Comparison of ENCODE assay signal across 8 cellular contexts in the genomic region with DNA sequence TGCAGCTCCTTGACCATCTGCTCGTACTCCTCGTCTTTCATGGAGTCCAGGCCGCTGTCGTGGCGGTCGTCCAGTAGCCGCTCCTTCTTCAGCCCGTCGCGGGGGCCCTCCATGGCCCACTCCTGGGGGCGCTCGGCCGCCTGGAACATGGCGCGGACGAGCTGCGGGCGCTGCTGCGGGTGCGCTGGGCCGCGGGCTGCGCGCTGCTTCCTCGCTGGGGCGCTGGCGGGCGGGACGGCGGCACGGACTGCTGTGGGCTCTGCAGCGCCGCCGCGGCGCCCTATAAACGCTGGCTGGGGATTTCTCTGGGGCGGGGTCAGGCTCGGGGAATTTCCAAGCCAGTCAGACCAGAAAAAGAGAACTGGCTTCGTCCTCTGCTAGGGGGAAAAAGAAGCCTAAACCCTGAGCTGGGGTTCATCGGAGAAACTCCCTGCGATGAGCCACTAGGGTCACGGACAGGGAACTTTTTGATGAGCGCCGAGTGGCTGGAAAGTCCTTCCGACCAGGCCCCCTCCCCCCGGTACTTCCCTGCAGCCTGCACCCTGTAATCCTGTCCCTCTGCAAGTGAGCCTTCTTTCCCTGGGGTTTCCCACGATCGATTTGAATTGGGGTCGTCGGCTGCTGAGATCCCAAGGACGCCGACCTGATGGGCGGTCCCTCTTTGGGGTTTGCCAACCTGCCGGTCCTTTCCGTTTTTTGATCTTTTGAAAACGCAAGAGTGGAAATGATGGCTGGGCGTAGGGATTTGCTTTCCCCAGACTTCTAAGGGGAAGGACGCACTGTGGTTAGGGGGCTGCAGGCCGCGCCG. TPM values are rescaled to one million over a fixed set of nuclear protein-coding genes. Genes with fewer than 3 reads are reported as not detected.
DNase-seq lines count a peak whose midpoint lies in the region; ATAC-seq and TF ChIP-seq lines count a peak whose summit lies in the region.

A gene with protein sequence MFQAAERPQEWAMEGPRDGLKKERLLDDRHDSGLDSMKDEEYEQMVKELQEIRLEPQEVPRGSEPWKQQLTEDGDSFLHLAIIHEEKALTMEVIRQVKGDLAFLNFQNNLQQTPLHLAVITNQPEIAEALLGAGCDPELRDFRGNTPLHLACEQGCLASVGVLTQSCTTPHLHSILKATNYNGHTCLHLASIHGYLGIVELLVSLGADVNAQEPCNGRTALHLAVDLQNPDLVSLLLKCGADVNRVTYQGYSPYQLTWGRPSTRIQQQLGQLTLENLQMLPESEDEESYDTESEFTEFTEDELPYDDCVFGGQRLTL (minus strand): TSS at position 254 of the 808 bp plus-strand sequence. CDS start 105 bp downstream, at position 149.

- H3K4me1 ChIP-seq in HUES6 (ENCODE audit: control insufficient read depth, insufficient read depth, low read length) (peaks cover 38% of the 10 kb centered on the region), OCI-LY3 (ENCODE audit: low read length) (peaks cover 60% of the 10 kb centered on the region), mucosa of descending colon (ENCODE audit: low read depth) (peaks cover 35% of the 10 kb centered on the region)

- TF ChIP-seq CTCF in OCI-LY3 (IDR thresholded peaks at IDR 0.05; ENCODE audit: low read depth, low read length) = peak; percentile 35; the same call in 1 of the 2 replicates
- TF ChIP-seq CTCF in mucosa of descending colon (IDR thresholded peaks at IDR 0.05) = no peak

- intact Hi-C loops in mucosa of descending colon (cut with DNase I, micrococcal nuclease) = loop anchor here (5.0 to 10.0 kb wide), 5 partner anchors 62 to 182 kb away; a partner anchor contains a TSS

- peak within 1 kb of the TSS; percentile 99 for H3K9ac ChIP-seq in HUES6 (ENCODE audit: low read length)
- peak within 1 kb of the TSS; percentile 99 for H3K9ac ChIP-seq in OCI-LY3 (ENCODE audit: low read length)

- peak; percentile 63 for ATAC-seq in GM21447 (IDR thresholded peaks at IDR 0.05; ENCODE audit: unreplicated experiment)
- peak; percentile 80 for ATAC-seq in mucosa of descending colon

- H3K27ac ChIP-seq in HUES6 (ENCODE audit: low read depth, low read length) (peak within 1 kb of the TSS; percentile 99), OCI-LY3 (ENCODE audit: low read length) (peak within 1 kb of the TSS; percentile 98)

- no peaks in the 10 kb centered on the region for H3K9me3 ChIP-seq in HUES6 (ENCODE audit: control insufficient read depth, insufficient read depth, low read depth, low read length)
- H3K9me3 ChIP-seq in OCI-LY3 (ENCODE audit: insufficient read depth, low read length) = no peaks in the 10 kb centered on the region
- no peaks in the 10 kb centered on the region for H3K9me3 ChIP-seq in mucosa of descending colon

- H3K27me3 ChIP-seq in HUES6 (ENCODE audit: control insufficient read depth, insufficient read depth, low read length) = no peaks in the 10 kb centered on the region
- H3K27me3 ChIP-seq in OCI-LY3 (ENCODE audit: low read depth, low read length) = no peaks in the 10 kb centered on the region

- H3K4me3 ChIP-seq in HUES6 (ENCODE audit: low read depth, low read length) = peak within 1 kb of the TSS; percentile 98
- H3K4me3 ChIP-seq in OCI-LY3 (ENCODE audit: low read length) = peak within 1 kb of the TSS; percentile 83
- H3K4me3 ChIP-seq in mucosa of descending colon = peak within 1 kb of the TSS; percentile 91

- DNase-seq in DMS 273 treated with DMSO at 0.1 percent for 48 hours (lab: John Stamatoyannopoulos, UW) (peak; percentile 30), epidermal melanocyte (ENCODE audit: insufficient read length, low spot score) (peak; percentile 63), mucosa of descending colon (peak; percentile 88 to 95 (median 94))
- peak; percentile 99 for DNase-seq in activated CD8-positive, alpha-beta memory T cell treated with anti-CD3 and anti-CD28 coated beads, Interleukin-2, amount 50 U/mL, for 48 hours
- DNase-seq in stimulated activated CD8-positive, alpha-beta memory T cell treated with anti-CD3 and anti-CD28 coated beads, Interleukin-4, amount 100 ng/mL, for 4 hours (ENCODE audit: low read depth in 2 of 2, low spot score in 1 of 2) = peak; percentile 86 to 91

- no peak within 1 kb of the TSS for H2AFZ ChIP-seq in OCI-LY3 (ENCODE audit: low read depth, low read length)

- H4K20me1 ChIP-seq in OCI-LY3 (ENCODE audit: insufficient read depth, low read length) = peaks cover 37% of the 10 kb centered on the region

- H3K36me3 ChIP-seq in HUES6 (ENCODE audit: control insufficient read depth, insufficient read depth, low read length) (peaks cover 38% of the 10 kb centered on the region), OCI-LY3 (replicated peaks; ENCODE audit: low read depth, low read length) (peaks cover 36% of the 10 kb centered on the region), mucosa of descending colon (ENCODE audit: low read depth) (peaks cover 6% of the 10 kb centered on the region)

- peak within 1 kb of the TSS; percentile 97 for H3K4me2 ChIP-seq in OCI-LY3 (ENCODE audit: low read length)

- H3K79me2 ChIP-seq in OCI-LY3 (ENCODE audit: low read length) = peaks cover 41% of the 10 kb centered on the region

RNA-seq across cellular contexts. Expression of the gene that starts here (rescaled TPM):
- total RNA-seq in mucosa of descending colon = 100 to 1,000 TPM; 134 to 180 (median 153) TPM

Comparison
In these comparisons a context has a peak if more than half of its experiments do, and no peak if none do; other contexts are left out.
1. Peak in every context shown above with its lines: DNase-seq, ATAC-seq, H3K4me3 ChIP-seq and H3K27ac ChIP-seq.
2. DNase-seq: peak in every context shown above with its lines; median percentile 99 in activated CD8-positive, alpha-beta memory T cell treated with anti-CD3 and anti-CD28 coated beads, Interleukin-2, amount 50 U/mL, for 48 hours; 94 in mucosa of descending colon; 88 in stimulated activated CD8-positive, alpha-beta memory T cell treated with anti-CD3 and anti-CD28 coated beads, Interleukin-4, amount 100 ng/mL, for 4 hours; 63 in epidermal melanocyte; 30 in DMS 273 treated with DMSO at 0.1 percent for 48 hours.